8 cellular contexts compared by ENCODE assay signal in the genomic region with DNA sequence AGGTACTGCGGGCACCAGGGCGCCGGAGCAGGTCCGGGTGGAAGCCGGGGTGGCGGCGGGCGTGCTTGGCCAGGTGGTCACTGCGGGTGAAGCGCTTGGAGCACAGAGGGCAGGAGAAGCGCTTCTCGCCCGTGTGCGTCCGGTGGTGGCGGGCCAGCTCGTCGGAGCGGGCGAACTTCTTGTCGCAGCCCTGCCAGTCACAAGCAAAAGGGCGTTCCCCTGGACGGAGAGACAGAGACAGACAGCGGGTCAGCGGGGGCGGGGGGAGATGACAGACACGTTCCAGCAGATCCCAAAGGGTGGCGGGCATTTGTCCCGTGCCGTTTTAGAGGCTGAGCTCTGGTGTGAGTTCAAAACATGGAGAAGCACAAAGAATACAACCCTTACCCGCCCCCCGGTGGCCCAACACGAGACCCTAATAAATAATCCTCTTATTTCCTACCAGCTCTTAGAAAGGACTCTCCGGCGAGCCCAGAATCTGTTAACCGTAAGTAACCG. TPM values are rescaled to one million over a fixed set of nuclear protein-coding genes. Genes with fewer than 3 reads are reported as not detected.
DNase-seq lines count a peak whose midpoint lies in the region; ATAC-seq, FAIRE-seq and TF ChIP-seq lines count a peak whose summit lies in the region.

No MANE protein-coding gene starts in this region.

- peaks cover 82% of the 10 kb centered on the region for H3K4me1 ChIP-seq in DOHH2 (ENCODE audit: control insufficient read depth, low read length)
- peaks cover 0 to 11% (median 0%) of the 10 kb centered on the region in 3 donors for H3K4me1 ChIP-seq in pancreas

- H3K27me3 ChIP-seq in DOHH2 (ENCODE audit: control insufficient read depth, low read length) = no peaks in the 10 kb centered on the region
- no peaks in the 10 kb centered on the region for H3K27me3 ChIP-seq in pancreas

- H4K20me1 ChIP-seq in DOHH2 (ENCODE audit: control insufficient read depth, insufficient read depth, low read depth, low read length) = peaks cover 13% of the 10 kb centered on the region; the same call in 1 of the 2 replicates

- H3K36me3 ChIP-seq in DOHH2 (ENCODE audit: control insufficient read depth, low read length) = peaks cover 10% of the 10 kb centered on the region
- no peaks in the 10 kb centered on the region for H3K36me3 ChIP-seq in pancreas

- TF ChIP-seq POLR2A in erythroblast (IDR thresholded peaks at IDR 0.05; ENCODE audit: low read length) = no peak

- peaks cover 18% of the 10 kb centered on the region for H3F3A ChIP-seq in DOHH2 (ENCODE audit: control insufficient read depth, insufficient read depth)

- H3K4me3 ChIP-seq in DOHH2 (ENCODE audit: low read length) (peak overlapping the region; percentile 78), pancreas (no peak overlapping the region)

- H3K9me2 ChIP-seq in DOHH2 (replicated peaks; ENCODE audit: control insufficient read depth, low read length) = no peaks in the 10 kb centered on the region

- WGBS in pancreas, 2 donors = 88 to 89% methylated on average over 37 of the region's 37 CpGs

- peak overlapping the region; percentile 45; the same call in 1 of the 2 replicates for H3K27ac ChIP-seq in DOHH2 (ENCODE audit: low read depth, low read length)
- H3K27ac ChIP-seq in pancreas = peak overlapping the region in 2 of 4 donors; percentile 41 to 78

- peak overlapping the region; percentile 98 for H3K4me2 ChIP-seq in DOHH2 (ENCODE audit: low read length)

- ATAC-seq in pancreas (no peak), HG02571 (IDR thresholded peaks at IDR 0.05; ENCODE audit: unreplicated experiment) (no peak), GM18867 (IDR thresholded peaks at IDR 0.05; ENCODE audit: unreplicated experiment) (no peak)

- peaks cover 84% of the 10 kb centered on the region for H3K79me2 ChIP-seq in DOHH2 (ENCODE audit: control insufficient read depth, low read length)

- no peak for FAIRE-seq in pancreas (lab: Jason Lieb, UNC)

- intact Hi-C loops in pancreas (cut with DNase I) = no loop called here

- H3K9me3 ChIP-seq in DOHH2 (ENCODE audit: control insufficient read depth, insufficient read depth, low read length) (no peaks in the 10 kb centered on the region), pancreas (no peaks in the 10 kb centered on the region)

- TF ChIP-seq CTCF in DOHH2 (IDR thresholded peaks at IDR 0.05; ENCODE audit: low read depth, low read length, poor library complexity, severe bottlenecking) (no peak), pancreas (IDR thresholded peaks at IDR 0.05) (no peak)

- DNase-seq in RPMI7951 (ENCODE audit: low read depth) (peak; percentile 41), erythroblast (lab: John Stamatoyannopoulos, UW) (peak; percentile 73 to 80), pancreas (peak in 5 of 6 donors; percentile 21 to 77 (median 53)), dedifferentiated amniotic fluid mesenchymal stem cell (ENCODE audit: extremely low spot score) (no peak), anterior cingulate cortex (lab: John Stamatoyannopoulos, UW) (no peak)

RNA-seq across cellular contexts. Expression of a gene that starts 6.3 kb away (rescaled TPM):
- total RNA-seq in RPMI7951 (2014; rRNA removed; shearing (Covaris generic)) = 3.3 and 3.5 TPM in 2 replicates
- 10 to 100 TPM; 10.5 to 16.6 (median 15.1) TPM for total RNA-seq in pancreas
- 10 to 100 TPM; 29.5 to 42.2 TPM for polyA plus RNA-seq in pancreas

RNA-seq across cellular contexts. Expression of a gene that starts 8.8 kb away (rescaled TPM):
- total RNA-seq in RPMI7951 (2014; rRNA removed; shearing (Covaris generic)) = 2.9 and 4.2 TPM in 2 replicates
- total RNA-seq in pancreas = 10 to 100 TPM in 1 of 6 donors, 1 to 10 TPM in 5; 4.3 to 10.4 (median 7.9) TPM
- polyA plus RNA-seq in pancreas = 1 to 10 TPM; 5.1 to 8.2 TPM

RNA-seq across cellular contexts. Expression of a gene that starts 30.7 kb away (rescaled TPM):
- 42.1 and 61.5 TPM in 2 replicates for total RNA-seq in RPMI7951 (2014; rRNA removed; shearing (Covaris generic))
- total RNA-seq in pancreas = 10 to 100 TPM; 21.1 to 30.8 (median 24.4) TPM
- polyA plus RNA-seq in pancreas = 10 to 100 TPM; 62.4 to 71.0 TPM

RNA-seq across cellular contexts. Expression of a gene that starts 42.5 kb away (rescaled TPM):
- total RNA-seq in RPMI7951 (2014; rRNA removed; shearing (Covaris generic)) = 5.5 and 7.8 TPM in 2 replicates
- 1 to 10 TPM in 1 of 6 donors, under 1 TPM in 5; 0.32 to 1.1 (median 0.52) TPM for total RNA-seq in pancreas
- under 1 TPM; 0.56 to 0.95 TPM for polyA plus RNA-seq in pancreas

RNA-seq across cellular contexts. Expression of a gene that starts 50.6 kb away (rescaled TPM):
- 1.3 and 2.4 TPM in 2 replicates for total RNA-seq in RPMI7951 (2014; rRNA removed; shearing (Covaris generic))
- total RNA-seq in pancreas = 1 to 10 TPM; 2.0 to 6.5 (median 4.5) TPM
- polyA plus RNA-seq in pancreas = 10 to 100 TPM in 1 of 2 donors, 1 to 10 TPM in 1; 5.2 to 10.1 TPM

Comparison
In these comparisons a context has a peak if more than half of its experiments do, and no peak if none do; other contexts are left out.
1. DNase-seq: peak in RPMI7951 (single experiment), erythroblast (2 of 2) and pancreas (5 of 6); none in dedifferentiated amniotic fluid mesenchymal stem cell (single experiment) and anterior cingulate cortex (0 of 58).